8 cellular contexts compared by ENCODE assay signal in the genomic region with DNA sequence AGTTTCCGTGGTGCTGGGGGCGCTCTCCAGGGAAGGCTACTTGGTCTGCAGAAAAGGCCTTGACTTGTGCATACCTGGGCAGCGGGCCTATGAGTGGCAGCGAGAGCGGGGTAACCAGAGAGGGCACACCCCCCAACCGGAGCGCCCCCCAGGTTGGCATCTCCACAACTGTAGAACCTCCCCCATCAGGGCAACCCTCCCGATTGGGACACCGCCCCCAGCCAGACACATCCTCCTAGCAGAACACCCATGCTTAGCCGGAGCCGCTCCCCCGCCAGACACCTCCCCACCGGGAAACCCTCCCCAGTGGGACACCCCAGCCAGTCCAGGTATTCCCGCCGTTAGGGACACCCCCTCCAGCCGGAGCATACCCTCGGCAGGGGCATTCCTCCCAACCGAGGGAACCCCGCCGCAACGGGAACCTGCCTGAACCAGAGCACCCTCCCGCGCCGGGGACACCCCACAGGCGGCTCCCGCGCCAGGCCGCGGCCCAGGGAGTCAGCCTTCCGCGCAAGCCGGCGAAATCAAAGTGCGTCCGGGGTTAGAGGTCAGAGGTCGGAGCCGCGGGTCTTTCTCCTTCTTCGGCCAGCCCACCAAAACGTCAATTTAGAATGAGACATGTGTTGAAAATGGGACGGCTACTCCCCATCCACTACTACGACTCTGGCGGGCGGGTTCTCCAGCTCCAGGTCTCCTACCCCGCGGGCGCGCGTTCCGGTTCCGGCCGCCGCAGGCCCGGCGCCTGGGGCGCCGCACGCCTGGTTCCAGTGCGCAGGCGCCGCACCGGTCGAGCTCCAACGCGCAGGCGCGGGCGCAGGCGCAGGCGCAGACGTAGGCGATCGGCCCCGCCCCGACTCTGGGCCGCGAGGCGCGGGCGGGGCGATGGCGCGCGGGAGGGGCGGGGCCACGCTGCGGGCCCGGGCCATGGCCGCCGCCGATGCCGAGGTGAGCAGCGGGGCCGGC. TPM values are rescaled to one million over a fixed set of nuclear protein-coding genes. Genes with fewer than 3 reads are reported as not detected.
DNase-seq lines count a peak whose midpoint lies in the region; ATAC-seq and TF ChIP-seq lines count a peak whose summit lies in the region.

A gene (plus strand): TSS at position 901 of the 963 bp plus-strand sequence. CDS start 24 bp downstream, at position 925.

- H3K27ac ChIP-seq in fibroblast of lung (ENCODE audit: insufficient read depth, low read length): peak within 1 kb of the TSS; percentile 93

- TF ChIP-seq CTCF in fibroblast of lung (conservative IDR thresholded peaks at IDR 0.05 in 1 of 2, IDR thresholded peaks at IDR 0.05 in 1 of 2; ENCODE audit: low read depth in 1 of 2, low read length in 2 of 2) (peak in 1 of 2 donors; percentile 5), natural killer cell (IDR thresholded peaks at IDR 0.05) (no peak)

- peak within 1 kb of the TSS; percentile 88 for H3K9ac ChIP-seq in fibroblast of lung (ENCODE audit: insufficient read depth, low read length)

- peak; percentile 50 for ATAC-seq in GM21529 (IDR thresholded peaks at IDR 0.05; ENCODE audit: unreplicated experiment)
- ATAC-seq in natural killer cell: peak; percentile 85 to 94 (median 88)

- peak within 1 kb of the TSS; percentile 92 for H3K27ac Mint-ChIP-seq in activated T-helper 1 cell treated with anti-CD3 and anti-CD28 coated beads, Interleukin-12 subunit alpha, Interleukin-12 subunit beta, Interleukin-2, Interleukin-4 antibody, amounts not matched to agents 30 ng/mL and 10 ng/mL and 1 ng/mL, durations not matched to agents 14 hours and 24 hours and 36 hours
- H3K27ac Mint-ChIP-seq in natural killer cell: peak within 1 kb of the TSS; percentile 87 to 94

- peak within 1 kb of the TSS; percentile 58 for H2AFZ ChIP-seq in fibroblast of lung (ENCODE audit: low read length)

- H3K4me1 Mint-ChIP-seq in activated T-helper 1 cell treated with anti-CD3 and anti-CD28 coated beads, Interleukin-12 subunit alpha, Interleukin-12 subunit beta, Interleukin-2, Interleukin-4 antibody, amounts not matched to agents 30 ng/mL and 10 ng/mL and 1 ng/mL, durations not matched to agents 14 hours and 24 hours and 36 hours (ENCODE audit: low read depth): peaks cover 29% of the 10 kb centered on the region
- H3K4me1 Mint-ChIP-seq in natural killer cell: peaks cover 31 to 36% of the 10 kb centered on the region in 2 donors

- H3K36me3 ChIP-seq in fibroblast of lung (ENCODE audit: control insufficient read depth, insufficient read depth, low read length): peaks cover 19% of the 10 kb centered on the region

- peaks cover 58% of the 10 kb centered on the region for H3K79me2 ChIP-seq in fibroblast of lung (ENCODE audit: control insufficient read depth, insufficient read depth, low read length)

- no peaks in the 10 kb centered on the region for H3K27me3 Mint-ChIP-seq in activated T-helper 1 cell treated with anti-CD3 and anti-CD28 coated beads, Interleukin-12 subunit alpha, Interleukin-12 subunit beta, Interleukin-2, Interleukin-4 antibody, amounts not matched to agents 30 ng/mL and 10 ng/mL and 1 ng/mL, durations not matched to agents 14 hours and 24 hours and 36 hours (ENCODE audit: insufficient read depth)
- H3K27me3 Mint-ChIP-seq in natural killer cell (ENCODE audit: low read depth in 2 of 2): no peaks in the 10 kb centered on the region

- peak; percentile 85 for DNase-seq in DMS153 treated with DMSO at 0.1 percent for 48 hours (lab: John Stamatoyannopoulos, UW; ENCODE audit: unreplicated experiment)
- peak; percentile 56 for DNase-seq in Jurkat, Clone E6-1 (ENCODE audit: low read depth, low spot score)
- peak; percentile 94 for DNase-seq in RKO (ENCODE audit: low spot score)
- DNase-seq in activated T-helper 1 cell treated with anti-CD3 and anti-CD28 coated beads, Interleukin-12 subunit alpha, Interleukin-12 subunit beta, Interleukin-2, Interleukin-4 antibody, amounts not matched to agents 30 ng/mL and 10 ng/mL and 1 ng/mL, durations not matched to agents 14 hours and 24 hours and 36 hours (ENCODE audit: low spot score): peak; percentile 91
- DNase-seq in fibroblast of lung (ENCODE audit: low read depth in 2 of 2): peak; percentile 64 to 83
- peak; percentile 97 for DNase-seq in natural killer cell
- DNase-seq in stimulated activated naive CD4-positive, alpha-beta T cell (lab: John Stamatoyannopoulos, UW): peak; percentile 83 to 94 (median 87)

- H3K4me2 ChIP-seq in fibroblast of lung (ENCODE audit: extremely low read depth, insufficient read depth, low read length): peak within 1 kb of the TSS; percentile 99

- H3K36me3 Mint-ChIP-seq in activated T-helper 1 cell treated with anti-CD3 and anti-CD28 coated beads, Interleukin-12 subunit alpha, Interleukin-12 subunit beta, Interleukin-2, Interleukin-4 antibody, amounts not matched to agents 30 ng/mL and 10 ng/mL and 1 ng/mL, durations not matched to agents 14 hours and 24 hours and 36 hours (ENCODE audit: low read depth): peaks cover 11% of the 10 kb centered on the region
- H3K36me3 Mint-ChIP-seq in natural killer cell: no peaks in the 10 kb centered on the region

- no peaks in the 10 kb centered on the region for H3K9me3 ChIP-seq in fibroblast of lung (ENCODE audit: control insufficient read depth, insufficient read depth, low read depth, low read length)

- peak within 1 kb of the TSS; percentile 95 for H3K4me3 ChIP-seq in Jurkat, Clone E6-1 (ENCODE audit: low read length)
- H3K4me3 ChIP-seq in fibroblast of lung (replicated peaks in 1 of 4; ENCODE audit: control extremely low read depth in 1 of 4, insufficient read depth in 1 of 4, low read depth in 3 of 4, low read length in 4 of 4): peak within 1 kb of the TSS; percentile 72 to 92 (median 83)

- no peaks in the 10 kb centered on the region for H3K9me3 Mint-ChIP-seq in activated T-helper 1 cell treated with anti-CD3 and anti-CD28 coated beads, Interleukin-12 subunit alpha, Interleukin-12 subunit beta, Interleukin-2, Interleukin-4 antibody, amounts not matched to agents 30 ng/mL and 10 ng/mL and 1 ng/mL, durations not matched to agents 14 hours and 24 hours and 36 hours
- no peaks in the 10 kb centered on the region for H3K9me3 Mint-ChIP-seq in natural killer cell

- H3K4me1 ChIP-seq in fibroblast of lung (ENCODE audit: control insufficient read depth, extremely low read depth, insufficient read depth, low read length): peaks cover 7% of the 10 kb centered on the region

- no peaks in the 10 kb centered on the region for H3K27me3 ChIP-seq in fibroblast of lung (ENCODE audit: control insufficient read depth, insufficient read depth, low read length)

- H4K20me1 ChIP-seq in fibroblast of lung (ENCODE audit: control insufficient read depth, extremely low read depth, insufficient read depth, low read length): no peaks in the 10 kb centered on the region

- H3K4me3 Mint-ChIP-seq in activated T-helper 1 cell treated with anti-CD3 and anti-CD28 coated beads, Interleukin-12 subunit alpha, Interleukin-12 subunit beta, Interleukin-2, Interleukin-4 antibody, amounts not matched to agents 30 ng/mL and 10 ng/mL and 1 ng/mL, durations not matched to agents 14 hours and 24 hours and 36 hours: peak within 1 kb of the TSS; percentile 90
- peak within 1 kb of the TSS; percentile 88 for H3K4me3 Mint-ChIP-seq in natural killer cell

- intact Hi-C loops in activated T-helper 1 cell treated with anti-CD3 and anti-CD28 coated beads, Interleukin-12 subunit alpha, Interleukin-12 subunit beta, Interleukin-2, Interleukin-4 antibody, amounts not matched to agents 30 ng/mL and 10 ng/mL and 1 ng/mL, durations not matched to agents 14 hours and 24 hours and 36 hours (cut with micrococcal nuclease): loop anchor here (1.0 kb wide), 5 partner anchors 10 to 67 kb away; a partner anchor contains a TSS
- intact Hi-C loops in natural killer cell (cut with micrococcal nuclease): loop anchor here (2.0 kb wide), 1 partner anchor 40 kb away; a partner anchor contains a TSS

RNA-seq across cellular contexts. Expression of the gene that starts here (rescaled TPM):
- polyA plus RNA-seq in Jurkat, Clone E6-1 (2012; ENCODE audit: insufficient read depth, insufficient read length): 59.0 TPM
- total RNA-seq in activated T-helper 1 cell treated with anti-CD3 and anti-CD28 coated beads, Interleukin-12 subunit alpha, Interleukin-12 subunit beta, Interleukin-2, Interleukin-4 antibody, amounts not matched to agents 30 ng/mL and 10 ng/mL and 1 ng/mL, durations not matched to agents 14 hours and 24 hours and 36 hours: 97.0 and 98.1 TPM in 2 replicates
- total RNA-seq in fibroblast of lung: 34.4 and 48.6 TPM in 2 replicates
- polyA plus RNA-seq in fibroblast of lung: 22.4 and 26.3 TPM in 2 replicates
- 24.6 and 29.6 TPM in 2 replicates for polyA plus RNA-seq in fibroblast of lung (2012)
- polyA minus RNA-seq in fibroblast of lung (ENCODE audit: low replicate concordance): 35.6 and 49.3 TPM in 2 replicates
- total RNA-seq in natural killer cell: 100 to 1,000 TPM; 173 to 200 (median 176) TPM

Comparison
In these comparisons a context has a peak if more than half of its experiments do, and no peak if none do; other contexts are left out.
1. Peak in every context shown above with its lines: DNase-seq, ATAC-seq, H3K4me3 ChIP-seq and H3K27ac ChIP-seq.